Comparison of ENCODE assay signal across 1 cellular context in the genomic region with DNA sequence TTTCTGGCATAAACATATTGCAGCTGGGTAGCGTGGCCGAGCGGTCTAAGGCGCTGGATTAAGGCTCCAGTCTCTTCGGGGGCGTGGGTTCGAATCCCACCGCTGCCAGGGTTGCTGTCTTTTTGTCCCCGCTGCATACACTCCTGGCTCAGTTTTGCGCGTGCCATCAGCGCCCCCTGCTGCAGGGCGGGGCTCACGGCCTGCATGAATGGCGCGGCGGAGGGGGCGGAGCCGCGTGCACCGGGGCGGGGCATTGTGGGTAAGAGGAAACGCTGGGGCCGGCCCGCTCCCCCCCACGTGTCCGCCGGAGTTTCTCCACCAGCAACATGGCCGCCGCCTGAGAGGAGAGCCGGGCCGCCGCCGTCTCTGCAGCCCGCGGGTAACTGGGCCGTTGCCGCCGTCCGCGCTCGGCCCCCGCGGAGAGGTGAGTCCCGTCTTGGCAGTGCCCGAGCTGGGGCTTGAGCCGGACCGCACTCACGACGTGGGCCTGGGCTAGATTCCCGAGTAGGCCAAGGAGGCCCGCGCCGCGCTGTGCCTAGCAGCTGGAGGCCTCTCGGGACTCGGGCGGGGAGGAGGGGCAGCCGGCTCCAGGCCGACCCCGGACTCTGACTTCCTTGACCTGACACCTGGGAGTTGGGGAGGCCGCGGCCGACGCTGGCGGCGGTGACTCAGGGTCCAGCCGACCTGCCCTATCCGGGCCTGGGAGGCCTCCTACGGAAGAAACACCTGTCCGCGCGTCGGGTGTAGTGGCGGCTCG.
A peak's percentile ranks its signal among the peaks of the same experiment; 100 is the strongest.
TF ChIP-seq lines count a peak whose summit lies in the region.

A gene with protein sequence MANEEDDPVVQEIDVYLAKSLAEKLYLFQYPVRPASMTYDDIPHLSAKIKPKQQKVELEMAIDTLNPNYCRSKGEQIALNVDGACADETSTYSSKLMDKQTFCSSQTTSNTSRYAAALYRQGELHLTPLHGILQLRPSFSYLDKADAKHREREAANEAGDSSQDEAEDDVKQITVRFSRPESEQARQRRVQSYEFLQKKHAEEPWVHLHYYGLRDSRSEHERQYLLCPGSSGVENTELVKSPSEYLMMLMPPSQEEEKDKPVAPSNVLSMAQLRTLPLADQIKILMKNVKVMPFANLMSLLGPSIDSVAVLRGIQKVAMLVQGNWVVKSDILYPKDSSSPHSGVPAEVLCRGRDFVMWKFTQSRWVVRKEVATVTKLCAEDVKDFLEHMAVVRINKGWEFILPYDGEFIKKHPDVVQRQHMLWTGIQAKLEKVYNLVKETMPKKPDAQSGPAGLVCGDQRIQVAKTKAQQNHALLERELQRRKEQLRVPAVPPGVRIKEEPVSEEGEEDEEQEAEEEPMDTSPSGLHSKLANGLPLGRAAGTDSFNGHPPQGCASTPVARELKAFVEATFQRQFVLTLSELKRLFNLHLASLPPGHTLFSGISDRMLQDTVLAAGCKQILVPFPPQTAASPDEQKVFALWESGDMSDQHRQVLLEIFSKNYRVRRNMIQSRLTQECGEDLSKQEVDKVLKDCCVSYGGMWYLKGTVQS (plus strand): TSS at position 296 of the 757 bp plus-strand sequence. CDS start 5,560 bp downstream, outside the sequence.

TF ChIP-seq in HepG2, 621 proteins besides CTCF, POLR2A, EP300 and RAD21 (continued from another document and continues in another):
- TF ChIP-seq, protein P1, sequence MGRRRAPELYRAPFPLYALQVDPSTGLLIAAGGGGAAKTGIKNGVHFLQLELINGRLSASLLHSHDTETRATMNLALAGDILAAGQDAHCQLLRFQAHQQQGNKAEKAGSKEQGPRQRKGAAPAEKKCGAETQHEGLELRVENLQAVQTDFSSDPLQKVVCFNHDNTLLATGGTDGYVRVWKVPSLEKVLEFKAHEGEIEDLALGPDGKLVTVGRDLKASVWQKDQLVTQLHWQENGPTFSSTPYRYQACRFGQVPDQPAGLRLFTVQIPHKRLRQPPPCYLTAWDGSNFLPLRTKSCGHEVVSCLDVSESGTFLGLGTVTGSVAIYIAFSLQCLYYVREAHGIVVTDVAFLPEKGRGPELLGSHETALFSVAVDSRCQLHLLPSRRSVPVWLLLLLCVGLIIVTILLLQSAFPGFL (CRISPR knock-in tag; IDR thresholded peaks at IDR 0.05) = peak; percentile 72
- no peak; the same call in 1 of the 2 replicates for TF ChIP-seq ZNF484 (CRISPR knock-in tag; IDR thresholded peaks at IDR 0.05; ENCODE audit: borderline replicate concordance, low read depth)
- peak; percentile 99 for TF ChIP-seq ZNF225 (CRISPR knock-in tag; IDR thresholded peaks at IDR 0.05)
- peak; percentile 14; the same call in 1 of the 2 replicates for TF ChIP-seq NFE2 (CRISPR knock-in tag; IDR thresholded peaks at IDR 0.05)
- TF ChIP-seq PHF21A (CRISPR knock-in tag; IDR thresholded peaks at IDR 0.05) = peak; percentile 92
- no peak for TF ChIP-seq SNRNP70 (IDR thresholded peaks at IDR 0.05; ENCODE audit: low read depth, low read length)
- no peak for TF ChIP-seq HDAC6 (IDR thresholded peaks at IDR 0.05; ENCODE audit: low read depth, low read length)
- TF ChIP-seq ETV5 (CRISPR knock-in tag; IDR thresholded peaks at IDR 0.05; ENCODE audit: borderline replicate concordance) = peak; percentile 73
- TF ChIP-seq KDM5B (CRISPR knock-in tag; IDR thresholded peaks at IDR 0.05; ENCODE audit: borderline replicate concordance) = peak; percentile 100
- peak; percentile 87 for TF ChIP-seq ZKSCAN1 (IDR thresholded peaks at IDR 0.05; ENCODE audit: low read length)
- TF ChIP-seq, protein P2, sequence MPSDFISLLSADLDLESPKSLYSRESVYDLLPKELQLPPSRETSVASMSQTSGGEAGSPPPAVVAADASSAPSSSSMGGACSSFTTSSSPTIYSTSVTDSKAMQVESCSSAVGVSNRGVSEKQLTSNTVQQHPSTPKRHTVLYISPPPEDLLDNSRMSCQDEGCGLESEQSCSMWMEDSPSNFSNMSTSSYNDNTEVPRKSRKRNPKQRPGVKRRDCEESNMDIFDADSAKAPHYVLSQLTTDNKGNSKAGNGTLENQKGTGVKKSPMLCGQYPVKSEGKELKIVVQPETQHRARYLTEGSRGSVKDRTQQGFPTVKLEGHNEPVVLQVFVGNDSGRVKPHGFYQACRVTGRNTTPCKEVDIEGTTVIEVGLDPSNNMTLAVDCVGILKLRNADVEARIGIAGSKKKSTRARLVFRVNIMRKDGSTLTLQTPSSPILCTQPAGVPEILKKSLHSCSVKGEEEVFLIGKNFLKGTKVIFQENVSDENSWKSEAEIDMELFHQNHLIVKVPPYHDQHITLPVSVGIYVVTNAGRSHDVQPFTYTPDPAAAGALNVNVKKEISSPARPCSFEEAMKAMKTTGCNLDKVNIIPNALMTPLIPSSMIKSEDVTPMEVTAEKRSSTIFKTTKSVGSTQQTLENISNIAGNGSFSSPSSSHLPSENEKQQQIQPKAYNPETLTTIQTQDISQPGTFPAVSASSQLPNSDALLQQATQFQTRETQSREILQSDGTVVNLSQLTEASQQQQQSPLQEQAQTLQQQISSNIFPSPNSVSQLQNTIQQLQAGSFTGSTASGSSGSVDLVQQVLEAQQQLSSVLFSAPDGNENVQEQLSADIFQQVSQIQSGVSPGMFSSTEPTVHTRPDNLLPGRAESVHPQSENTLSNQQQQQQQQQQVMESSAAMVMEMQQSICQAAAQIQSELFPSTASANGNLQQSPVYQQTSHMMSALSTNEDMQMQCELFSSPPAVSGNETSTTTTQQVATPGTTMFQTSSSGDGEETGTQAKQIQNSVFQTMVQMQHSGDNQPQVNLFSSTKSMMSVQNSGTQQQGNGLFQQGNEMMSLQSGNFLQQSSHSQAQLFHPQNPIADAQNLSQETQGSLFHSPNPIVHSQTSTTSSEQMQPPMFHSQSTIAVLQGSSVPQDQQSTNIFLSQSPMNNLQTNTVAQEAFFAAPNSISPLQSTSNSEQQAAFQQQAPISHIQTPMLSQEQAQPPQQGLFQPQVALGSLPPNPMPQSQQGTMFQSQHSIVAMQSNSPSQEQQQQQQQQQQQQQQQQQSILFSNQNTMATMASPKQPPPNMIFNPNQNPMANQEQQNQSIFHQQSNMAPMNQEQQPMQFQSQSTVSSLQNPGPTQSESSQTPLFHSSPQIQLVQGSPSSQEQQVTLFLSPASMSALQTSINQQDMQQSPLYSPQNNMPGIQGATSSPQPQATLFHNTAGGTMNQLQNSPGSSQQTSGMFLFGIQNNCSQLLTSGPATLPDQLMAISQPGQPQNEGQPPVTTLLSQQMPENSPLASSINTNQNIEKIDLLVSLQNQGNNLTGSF (CRISPR knock-in tag; IDR thresholded peaks at IDR 0.05) = peak; percentile 58
- TF ChIP-seq ZNF180 (CRISPR knock-in tag; IDR thresholded peaks at IDR 0.05; ENCODE audit: borderline replicate concordance, low read depth) = no peak
- TF ChIP-seq MAF1 (CRISPR knock-in tag; IDR thresholded peaks at IDR 0.05; ENCODE audit: borderline replicate concordance) = peak; percentile 100
- peak; percentile 99 for TF ChIP-seq MIER3 (CRISPR knock-in tag; IDR thresholded peaks at IDR 0.05; ENCODE audit: borderline replicate concordance)
- TF ChIP-seq, protein P3, sequence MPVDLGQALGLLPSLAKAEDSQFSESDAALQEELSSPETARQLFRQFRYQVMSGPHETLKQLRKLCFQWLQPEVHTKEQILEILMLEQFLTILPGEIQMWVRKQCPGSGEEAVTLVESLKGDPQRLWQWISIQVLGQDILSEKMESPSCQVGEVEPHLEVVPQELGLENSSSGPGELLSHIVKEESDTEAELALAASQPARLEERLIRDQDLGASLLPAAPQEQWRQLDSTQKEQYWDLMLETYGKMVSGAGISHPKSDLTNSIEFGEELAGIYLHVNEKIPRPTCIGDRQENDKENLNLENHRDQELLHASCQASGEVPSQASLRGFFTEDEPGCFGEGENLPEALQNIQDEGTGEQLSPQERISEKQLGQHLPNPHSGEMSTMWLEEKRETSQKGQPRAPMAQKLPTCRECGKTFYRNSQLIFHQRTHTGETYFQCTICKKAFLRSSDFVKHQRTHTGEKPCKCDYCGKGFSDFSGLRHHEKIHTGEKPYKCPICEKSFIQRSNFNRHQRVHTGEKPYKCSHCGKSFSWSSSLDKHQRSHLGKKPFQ (CRISPR knock-in tag; IDR thresholded peaks at IDR 0.05; ENCODE audit: insufficient replicate concordance) = peak; percentile 92
- TF ChIP-seq ZNF460 (CRISPR knock-in tag; IDR thresholded peaks at IDR 0.05; ENCODE audit: borderline replicate concordance) = peak; percentile 68; the same call in 1 of the 2 replicates
- TF ChIP-seq, protein P4, sequence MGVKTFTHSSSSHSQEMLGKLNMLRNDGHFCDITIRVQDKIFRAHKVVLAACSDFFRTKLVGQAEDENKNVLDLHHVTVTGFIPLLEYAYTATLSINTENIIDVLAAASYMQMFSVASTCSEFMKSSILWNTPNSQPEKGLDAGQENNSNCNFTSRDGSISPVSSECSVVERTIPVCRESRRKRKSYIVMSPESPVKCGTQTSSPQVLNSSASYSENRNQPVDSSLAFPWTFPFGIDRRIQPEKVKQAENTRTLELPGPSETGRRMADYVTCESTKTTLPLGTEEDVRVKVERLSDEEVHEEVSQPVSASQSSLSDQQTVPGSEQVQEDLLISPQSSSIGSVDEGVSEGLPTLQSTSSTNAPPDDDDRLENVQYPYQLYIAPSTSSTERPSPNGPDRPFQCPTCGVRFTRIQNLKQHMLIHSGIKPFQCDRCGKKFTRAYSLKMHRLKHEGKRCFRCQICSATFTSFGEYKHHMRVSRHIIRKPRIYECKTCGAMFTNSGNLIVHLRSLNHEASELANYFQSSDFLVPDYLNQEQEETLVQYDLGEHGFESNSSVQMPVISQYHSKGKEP (CRISPR knock-in tag; IDR thresholded peaks at IDR 0.05) = peak; percentile 96
- peak; percentile 88 for TF ChIP-seq ELF1 (CRISPR knock-in tag; IDR thresholded peaks at IDR 0.05)
- TF ChIP-seq THAP9 (CRISPR knock-in tag; IDR thresholded peaks at IDR 0.05; ENCODE audit: borderline replicate concordance) = peak; percentile 97; the same call in 1 of the 2 replicates
- peak; percentile 90; the same call in 1 of the 2 replicates for TF ChIP-seq KDM1A (CRISPR knock-in tag; IDR thresholded peaks at IDR 0.05)
- TF ChIP-seq, protein P5, sequence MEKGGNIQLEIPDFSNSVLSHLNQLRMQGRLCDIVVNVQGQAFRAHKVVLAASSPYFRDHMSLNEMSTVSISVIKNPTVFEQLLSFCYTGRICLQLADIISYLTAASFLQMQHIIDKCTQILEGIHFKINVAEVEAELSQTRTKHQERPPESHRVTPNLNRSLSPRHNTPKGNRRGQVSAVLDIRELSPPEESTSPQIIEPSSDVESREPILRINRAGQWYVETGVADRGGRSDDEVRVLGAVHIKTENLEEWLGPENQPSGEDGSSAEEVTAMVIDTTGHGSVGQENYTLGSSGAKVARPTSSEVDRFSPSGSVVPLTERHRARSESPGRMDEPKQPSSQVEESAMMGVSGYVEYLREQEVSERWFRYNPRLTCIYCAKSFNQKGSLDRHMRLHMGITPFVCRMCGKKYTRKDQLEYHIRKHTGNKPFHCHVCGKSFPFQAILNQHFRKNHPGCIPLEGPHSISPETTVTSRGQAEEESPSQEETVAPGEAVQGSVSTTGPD (CRISPR knock-in tag; IDR thresholded peaks at IDR 0.05) = peak; percentile 26; the same call in 1 of the 2 replicates
- TF ChIP-seq, protein P6, sequence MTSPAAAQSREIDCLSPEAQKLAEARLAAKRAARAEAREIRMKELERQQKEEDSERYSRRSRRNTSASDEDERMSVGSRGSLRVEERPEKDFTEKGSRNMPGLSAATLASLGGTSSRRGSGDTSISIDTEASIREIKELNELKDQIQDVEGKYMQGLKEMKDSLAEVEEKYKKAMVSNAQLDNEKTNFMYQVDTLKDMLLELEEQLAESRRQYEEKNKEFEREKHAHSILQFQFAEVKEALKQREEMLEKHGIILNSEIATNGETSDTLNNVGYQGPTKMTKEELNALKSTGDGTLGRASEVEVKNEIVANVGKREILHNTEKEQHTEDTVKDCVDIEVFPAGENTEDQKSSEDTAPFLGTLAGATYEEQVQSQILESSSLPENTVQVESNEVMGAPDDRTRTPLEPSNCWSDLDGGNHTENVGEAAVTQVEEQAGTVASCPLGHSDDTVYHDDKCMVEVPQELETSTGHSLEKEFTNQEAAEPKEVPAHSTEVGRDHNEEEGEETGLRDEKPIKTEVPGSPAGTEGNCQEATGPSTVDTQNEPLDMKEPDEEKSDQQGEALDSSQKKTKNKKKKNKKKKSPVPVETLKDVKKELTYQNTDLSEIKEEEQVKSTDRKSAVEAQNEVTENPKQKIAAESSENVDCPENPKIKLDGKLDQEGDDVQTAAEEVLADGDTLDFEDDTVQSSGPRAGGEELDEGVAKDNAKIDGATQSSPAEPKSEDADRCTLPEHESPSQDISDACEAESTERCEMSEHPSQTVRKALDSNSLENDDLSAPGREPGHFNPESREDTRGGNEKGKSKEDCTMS (CRISPR knock-in tag; conservative IDR thresholded peaks at IDR 0.05) = peak; percentile 84
- peak; percentile 96 for TF ChIP-seq IRF1 (CRISPR knock-in tag; IDR thresholded peaks at IDR 0.05; ENCODE audit: low read depth)
- peak; percentile 85; the same call in 1 of the 2 replicates for TF ChIP-seq SMAD9 (CRISPR knock-in tag; IDR thresholded peaks at IDR 0.05)
- peak; percentile 93 for TF ChIP-seq DRAP1 (CRISPR knock-in tag; IDR thresholded peaks at IDR 0.05)
- peak; percentile 58 for TF ChIP-seq ZBTB21 (CRISPR knock-in tag; IDR thresholded peaks at IDR 0.05)
- peak; percentile 58; the same call in 1 of the 2 replicates for TF ChIP-seq JDP2 (CRISPR knock-in tag; IDR thresholded peaks at IDR 0.05; ENCODE audit: borderline replicate concordance)
- peak; percentile 99 for TF ChIP-seq ZNF383 (CRISPR knock-in tag; IDR thresholded peaks at IDR 0.05; ENCODE audit: borderline replicate concordance)
- TF ChIP-seq NFE2L1 (CRISPR knock-in tag; IDR thresholded peaks at IDR 0.05; ENCODE audit: borderline replicate concordance) = peak; percentile 75; the same call in 1 of the 2 replicates
- TF ChIP-seq ZZZ3 (CRISPR knock-in tag; IDR thresholded peaks at IDR 0.05; ENCODE audit: borderline replicate concordance) = peak; percentile 93; the same call in 1 of the 2 replicates
